In genomic region chr4:123060039-123060770, GRCh38 we compare ENCODE assay signal across 2 cellular contexts.
TF ChIP-seq lines count a peak whose summit lies in the region.

No MANE protein-coding gene starts in this region.

TF ChIP-seq in HEK293, 187 proteins besides CTCF, POLR2A, EP300 and RAD21 (continued from another document):
- no peak for TF ChIP-seq TCF7L2 (IDR thresholded peaks at IDR 0.05; ENCODE audit: borderline replicate concordance, low read depth, low read length)
- TF ChIP-seq, protein P1, sequence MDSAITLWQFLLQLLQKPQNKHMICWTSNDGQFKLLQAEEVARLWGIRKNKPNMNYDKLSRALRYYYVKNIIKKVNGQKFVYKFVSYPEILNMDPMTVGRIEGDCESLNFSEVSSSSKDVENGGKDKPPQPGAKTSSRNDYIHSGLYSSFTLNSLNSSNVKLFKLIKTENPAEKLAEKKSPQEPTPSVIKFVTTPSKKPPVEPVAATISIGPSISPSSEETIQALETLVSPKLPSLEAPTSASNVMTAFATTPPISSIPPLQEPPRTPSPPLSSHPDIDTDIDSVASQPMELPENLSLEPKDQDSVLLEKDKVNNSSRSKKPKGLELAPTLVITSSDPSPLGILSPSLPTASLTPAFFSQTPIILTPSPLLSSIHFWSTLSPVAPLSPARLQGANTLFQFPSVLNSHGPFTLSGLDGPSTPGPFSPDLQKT (IDR thresholded peaks at IDR 0.05; ENCODE audit: borderline replicate concordance, low read depth, low read length), result no peak

TF ChIP-seq in K562, 482 proteins besides CTCF, POLR2A, EP300 and RAD21 (continued from another document):
- TF ChIP-seq, protein P2, sequence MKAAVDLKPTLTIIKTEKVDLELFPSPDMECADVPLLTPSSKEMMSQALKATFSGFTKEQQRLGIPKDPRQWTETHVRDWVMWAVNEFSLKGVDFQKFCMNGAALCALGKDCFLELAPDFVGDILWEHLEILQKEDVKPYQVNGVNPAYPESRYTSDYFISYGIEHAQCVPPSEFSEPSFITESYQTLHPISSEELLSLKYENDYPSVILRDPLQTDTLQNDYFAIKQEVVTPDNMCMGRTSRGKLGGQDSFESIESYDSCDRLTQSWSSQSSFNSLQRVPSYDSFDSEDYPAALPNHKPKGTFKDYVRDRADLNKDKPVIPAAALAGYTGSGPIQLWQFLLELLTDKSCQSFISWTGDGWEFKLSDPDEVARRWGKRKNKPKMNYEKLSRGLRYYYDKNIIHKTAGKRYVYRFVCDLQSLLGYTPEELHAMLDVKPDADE (conservative IDR thresholded peaks at IDR 0.05; ENCODE audit: control insufficient read depth, low read depth, low read length), result no peak
- no peak for TF ChIP-seq ILF3 (IDR thresholded peaks at IDR 0.05; ENCODE audit: borderline replicate concordance)
- TF ChIP-seq TRIM24 (IDR thresholded peaks at IDR 0.05), result no peak
- no peak for TF ChIP-seq SRF (CRISPR knock-in tag; IDR thresholded peaks at IDR 0.05)
- no peak for TF ChIP-seq MAFF (IDR thresholded peaks at IDR 0.05; ENCODE audit: low read length)
- TF ChIP-seq ZNF586 (CRISPR knock-in tag; conservative IDR thresholded peaks at IDR 0.05), result no peak
- TF ChIP-seq, protein P3, sequence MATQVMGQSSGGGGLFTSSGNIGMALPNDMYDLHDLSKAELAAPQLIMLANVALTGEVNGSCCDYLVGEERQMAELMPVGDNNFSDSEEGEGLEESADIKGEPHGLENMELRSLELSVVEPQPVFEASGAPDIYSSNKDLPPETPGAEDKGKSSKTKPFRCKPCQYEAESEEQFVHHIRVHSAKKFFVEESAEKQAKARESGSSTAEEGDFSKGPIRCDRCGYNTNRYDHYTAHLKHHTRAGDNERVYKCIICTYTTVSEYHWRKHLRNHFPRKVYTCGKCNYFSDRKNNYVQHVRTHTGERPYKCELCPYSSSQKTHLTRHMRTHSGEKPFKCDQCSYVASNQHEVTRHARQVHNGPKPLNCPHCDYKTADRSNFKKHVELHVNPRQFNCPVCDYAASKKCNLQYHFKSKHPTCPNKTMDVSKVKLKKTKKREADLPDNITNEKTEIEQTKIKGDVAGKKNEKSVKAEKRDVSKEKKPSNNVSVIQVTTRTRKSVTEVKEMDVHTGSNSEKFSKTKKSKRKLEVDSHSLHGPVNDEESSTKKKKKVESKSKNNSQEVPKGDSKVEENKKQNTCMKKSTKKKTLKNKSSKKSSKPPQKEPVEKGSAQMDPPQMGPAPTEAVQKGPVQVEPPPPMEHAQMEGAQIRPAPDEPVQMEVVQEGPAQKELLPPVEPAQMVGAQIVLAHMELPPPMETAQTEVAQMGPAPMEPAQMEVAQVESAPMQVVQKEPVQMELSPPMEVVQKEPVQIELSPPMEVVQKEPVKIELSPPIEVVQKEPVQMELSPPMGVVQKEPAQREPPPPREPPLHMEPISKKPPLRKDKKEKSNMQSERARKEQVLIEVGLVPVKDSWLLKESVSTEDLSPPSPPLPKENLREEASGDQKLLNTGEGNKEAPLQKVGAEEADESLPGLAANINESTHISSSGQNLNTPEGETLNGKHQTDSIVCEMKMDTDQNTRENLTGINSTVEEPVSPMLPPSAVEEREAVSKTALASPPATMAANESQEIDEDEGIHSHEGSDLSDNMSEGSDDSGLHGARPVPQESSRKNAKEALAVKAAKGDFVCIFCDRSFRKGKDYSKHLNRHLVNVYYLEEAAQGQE (CRISPR knock-in tag; IDR thresholded peaks at IDR 0.05; ENCODE audit: low read depth), result no peak
- no peak for TF ChIP-seq ZNF217 (CRISPR knock-in tag; IDR thresholded peaks at IDR 0.05)
- TF ChIP-seq ETS2 (tag; IDR thresholded peaks at IDR 0.05; ENCODE audit: borderline replicate concordance, poor library complexity, severe bottlenecking), result no peak
- TF ChIP-seq LCOR (CRISPR knock-in tag; IDR thresholded peaks at IDR 0.05), result no peak
- TF ChIP-seq RAD51 (IDR thresholded peaks at IDR 0.05; ENCODE audit: borderline replicate concordance, low read depth), result no peak
- TF ChIP-seq ATF1 (CRISPR knock-in tag; IDR thresholded peaks at IDR 0.05), result no peak
- no peak for TF ChIP-seq ATF1 (tag; IDR thresholded peaks at IDR 0.05)
- no peak for TF ChIP-seq ZBTB9 (CRISPR knock-in tag; IDR thresholded peaks at IDR 0.05)
- TF ChIP-seq, protein P4, sequence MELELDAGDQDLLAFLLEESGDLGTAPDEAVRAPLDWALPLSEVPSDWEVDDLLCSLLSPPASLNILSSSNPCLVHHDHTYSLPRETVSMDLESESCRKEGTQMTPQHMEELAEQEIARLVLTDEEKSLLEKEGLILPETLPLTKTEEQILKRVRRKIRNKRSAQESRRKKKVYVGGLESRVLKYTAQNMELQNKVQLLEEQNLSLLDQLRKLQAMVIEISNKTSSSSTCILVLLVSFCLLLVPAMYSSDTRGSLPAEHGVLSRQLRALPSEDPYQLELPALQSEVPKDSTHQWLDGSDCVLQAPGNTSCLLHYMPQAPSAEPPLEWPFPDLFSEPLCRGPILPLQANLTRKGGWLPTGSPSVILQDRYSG (tag; conservative IDR thresholded peaks at IDR 0.05; ENCODE audit: low read depth), result no peak
